In the genomic region with DNA sequence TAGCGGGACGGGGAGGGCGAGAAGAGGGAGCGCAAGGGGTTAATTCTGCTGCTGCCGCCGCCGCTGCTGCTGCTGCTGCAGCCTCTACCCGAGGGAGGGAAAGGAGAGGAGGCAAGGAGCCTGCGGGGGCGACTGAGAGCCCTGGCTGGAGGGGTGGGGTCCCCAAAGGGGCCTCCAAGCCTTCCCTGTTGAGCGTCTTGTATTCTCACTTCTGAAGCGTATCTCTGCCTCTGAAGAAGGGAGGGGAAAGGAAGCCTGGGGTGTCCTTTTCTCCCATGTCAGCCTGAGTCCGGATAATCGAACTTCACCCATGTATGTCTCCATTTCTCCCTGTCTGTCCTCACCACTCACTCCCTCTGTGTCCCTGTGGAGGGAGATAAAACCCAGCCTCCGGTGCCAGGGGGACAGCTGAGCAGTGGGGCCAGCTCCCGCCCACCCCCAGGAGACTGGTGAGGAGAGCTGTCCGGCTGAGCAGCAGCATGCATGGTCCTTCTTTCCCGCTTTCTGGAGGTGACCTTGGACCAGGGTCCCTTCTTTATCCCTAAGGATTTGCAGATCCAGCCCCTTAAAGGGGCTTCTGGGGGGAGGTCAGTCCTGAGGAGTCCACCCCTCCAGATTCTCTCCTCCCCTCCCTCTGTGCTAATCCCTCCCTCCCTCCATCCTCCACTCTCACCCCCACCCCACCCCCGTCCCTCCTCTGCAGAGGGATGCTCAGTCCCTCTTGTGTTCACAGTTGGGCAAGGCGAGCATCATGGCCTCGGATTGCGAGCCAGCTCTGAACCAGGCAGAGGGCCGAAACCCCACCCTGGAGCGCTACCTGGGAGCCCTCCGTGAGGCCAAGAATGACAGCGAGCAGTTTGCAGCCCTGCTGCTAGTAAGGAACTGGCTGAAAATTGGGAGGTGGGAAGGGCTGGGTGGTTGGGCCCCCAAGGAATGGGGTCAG, we compare ENCODE assay signal across 8 cellular contexts. TPM values are rescaled to one million over a fixed set of nuclear protein-coding genes. Genes with fewer than 3 reads are reported as not detected.
DNase-seq lines count a peak whose midpoint lies in the region; ATAC-seq, FAIRE-seq and TF ChIP-seq lines count a peak whose summit lies in the region.

No MANE protein-coding gene starts in this region.

- no peaks in the 10 kb centered on the region for H3K27me3 ChIP-seq in BJ (ENCODE audit: control insufficient read depth, insufficient read depth, low read length)
- no peaks in the 10 kb centered on the region for H3K27me3 ChIP-seq in iPS-15b (ENCODE audit: control insufficient read depth, insufficient read depth, low read length)

- H3K4me3 Mint-ChIP-seq in activated naive CD4-positive, alpha-beta T cell treated with anti-CD3 and anti-CD28 coated beads, Interleukin-2, amount 10 ng/mL, durations not matched to agents 7 days and 5 days: peak overlapping the region; percentile 95
- peak overlapping the region; percentile 98 for H3K4me3 Mint-ChIP-seq in stimulated activated effector memory CD8-positive, alpha-beta T cell treated with anti-CD3 and anti-CD28 coated beads, Interleukin-12 subunit alpha, Interleukin-12 subunit beta, amount 100 ng/mL, for 72 hours

- H3K9me3 Mint-ChIP-seq in activated naive CD4-positive, alpha-beta T cell treated with anti-CD3 and anti-CD28 coated beads, Interleukin-2, amount 10 ng/mL, durations not matched to agents 7 days and 5 days: no peaks in the 10 kb centered on the region
- no peaks in the 10 kb centered on the region for H3K9me3 Mint-ChIP-seq in stimulated activated effector memory CD8-positive, alpha-beta T cell treated with anti-CD3 and anti-CD28 coated beads, Interleukin-12 subunit alpha, Interleukin-12 subunit beta, amount 100 ng/mL, for 72 hours

- TF ChIP-seq CTCF in BJ (IDR thresholded peaks at IDR 0.05; ENCODE audit: insufficient read depth, low read depth, low read length) (peak; percentile 31), HFF-Myc (IDR thresholded peaks at IDR 0.05; ENCODE audit: low read depth, low read length, missing control alignments) (no peak)

- H3K9ac ChIP-seq in iPS-15b (ENCODE audit: low read depth, low read length): peak overlapping the region; percentile 77

- POLR2A ChIA-PET in BJ (lab: Charles Lee): no interaction called here

- H3K36me3 ChIP-seq in BJ (ENCODE audit: control insufficient read depth, insufficient read depth, low read length) (peaks cover 8% of the 10 kb centered on the region), iPS-15b (ENCODE audit: control insufficient read depth, insufficient read depth, low read length) (peaks cover 27% of the 10 kb centered on the region)

- TF ChIP-seq POLR2A in H54 (IDR thresholded peaks at IDR 0.05; ENCODE audit: low read depth, low read length): no peak

- no peaks in the 10 kb centered on the region for H3K9me3 ChIP-seq in iPS-15b (ENCODE audit: control insufficient read depth, insufficient read depth, low read length)

- H3K4me3 ChIP-seq in BJ (ENCODE audit: low read depth, low read length): peak overlapping the region; percentile 92
- H3K4me3 ChIP-seq in HFF-Myc (replicated peaks; ENCODE audit: low read depth, low read length): peak overlapping the region; percentile 79
- peak overlapping the region; percentile 93 for H3K4me3 ChIP-seq in iPS-15b (ENCODE audit: low read depth, low read length)

- peaks cover 22% of the 10 kb centered on the region for H3K4me1 ChIP-seq in iPS-15b (ENCODE audit: control insufficient read depth, insufficient read depth, low read length)

- ATAC-seq in stimulated activated effector memory CD8-positive, alpha-beta T cell treated with anti-CD3 and anti-CD28 coated beads, Interleukin-12 subunit alpha, Interleukin-12 subunit beta, amount 100 ng/mL, for 72 hours: no peak

- peaks cover 46% of the 10 kb centered on the region for H3K4me1 Mint-ChIP-seq in activated naive CD4-positive, alpha-beta T cell treated with anti-CD3 and anti-CD28 coated beads, Interleukin-2, amount 10 ng/mL, durations not matched to agents 7 days and 5 days
- peaks cover 68% of the 10 kb centered on the region for H3K4me1 Mint-ChIP-seq in stimulated activated effector memory CD8-positive, alpha-beta T cell treated with anti-CD3 and anti-CD28 coated beads, Interleukin-12 subunit alpha, Interleukin-12 subunit beta, amount 100 ng/mL, for 72 hours

- no peaks in the 10 kb centered on the region for H3K27me3 Mint-ChIP-seq in activated naive CD4-positive, alpha-beta T cell treated with anti-CD3 and anti-CD28 coated beads, Interleukin-2, amount 10 ng/mL, durations not matched to agents 7 days and 5 days

- peak overlapping the region; percentile 97 for H3K27ac Mint-ChIP-seq in activated naive CD4-positive, alpha-beta T cell treated with anti-CD3 and anti-CD28 coated beads, Interleukin-2, amount 10 ng/mL, durations not matched to agents 7 days and 5 days
- H3K27ac Mint-ChIP-seq in stimulated activated effector memory CD8-positive, alpha-beta T cell treated with anti-CD3 and anti-CD28 coated beads, Interleukin-12 subunit alpha, Interleukin-12 subunit beta, amount 100 ng/mL, for 72 hours: peak overlapping the region; percentile 99

- DNase-seq in BJ (ENCODE audit: low read depth): no peak
- DNase-seq in HFF-Myc (ENCODE audit: extremely low read depth, low read depth): no peak
- DNase-seq in activated naive CD4-positive, alpha-beta T cell treated with anti-CD3 and anti-CD28 coated beads, Interleukin-2, amount 10 ng/mL, durations not matched to agents 7 days and 5 days: peak; percentile 43
- no peak for DNase-seq in stimulated activated effector memory CD8-positive, alpha-beta T cell treated with anti-CD3 and anti-CD28 coated beads, Interleukin-12 subunit alpha, Interleukin-12 subunit beta, amount 100 ng/mL, for 72 hours (ENCODE audit: low spot score in 2 of 2)
- DNase-seq in H54 (ENCODE audit: insufficient read length, low spot score): no peak
- no peak for DNase-seq in NCI-H524 treated with DMSO at 0.1 percent for 48 hours (lab: John Stamatoyannopoulos, UW)
- no peak for DNase-seq in amniotic stem cell (lab: John Stamatoyannopoulos, UW)

- no peak for FAIRE-seq in H54 (lab: Jason Lieb, UNC)

- CTCF ChIA-PET in BJ (lab: Yijun Ruan, JAX): interaction anchor here (0.6 to 4.6 kb wide), 4 partner anchors 14 to 911 kb away, joined by 3 to 60 read pairs (median 4); a partner anchor contains a TSS
- CTCF ChIA-PET in activated naive CD4-positive, alpha-beta T cell treated with anti-CD3 and anti-CD28 coated beads, Interleukin-2, amount 10 ng/mL, durations not matched to agents 7 days and 5 days (lab: Charles Lee): interaction anchor here (9.2 kb wide), 1 partner anchor 108 kb away, joined by 85 read pairs; no protein-coding TSS in a partner anchor

- peaks cover 4% of the 10 kb centered on the region for H3K36me3 Mint-ChIP-seq in activated naive CD4-positive, alpha-beta T cell treated with anti-CD3 and anti-CD28 coated beads, Interleukin-2, amount 10 ng/mL, durations not matched to agents 7 days and 5 days
- peaks cover 59% of the 10 kb centered on the region for H3K36me3 Mint-ChIP-seq in stimulated activated effector memory CD8-positive, alpha-beta T cell treated with anti-CD3 and anti-CD28 coated beads, Interleukin-12 subunit alpha, Interleukin-12 subunit beta, amount 100 ng/mL, for 72 hours

RNA-seq across cellular contexts. Expression of a gene that starts 1.0 kb away (rescaled TPM):
- polyA plus RNA-seq in BJ (2011; rRNA removed): 12.4 and 25.8 TPM in 2 replicates
- polyA minus RNA-seq in BJ (2011; rRNA and poly(A)+ RNA removed): 21.6 and 24.1 TPM in 2 replicates

RNA-seq across cellular contexts. Expression of a gene that starts 1.4 kb away (rescaled TPM):
- polyA plus RNA-seq in BJ (2011; rRNA removed): 33.4 and 36.3 TPM in 2 replicates
- polyA minus RNA-seq in BJ (2011; rRNA and poly(A)+ RNA removed): 28.9 and 32.0 TPM in 2 replicates

RNA-seq across cellular contexts. Expression of a gene that starts 14.5 kb away (rescaled TPM):
- polyA plus RNA-seq in BJ (2011; rRNA removed): 0.07 and 0.13 TPM in 2 replicates
- polyA minus RNA-seq in BJ (2011; rRNA and poly(A)+ RNA removed): not detected in 2 replicates
